Comparison of ENCODE assay signal across 18 cellular contexts in genomic region chr14:21840765-21841164, GRCh38.
DNase-seq lines count a peak whose midpoint lies in the region; ATAC-seq and TF ChIP-seq lines count a peak whose summit lies in the region.
"Had no signal": no experiment of that assay in that cellular context is flagged by ENCODE, and none has a peak within 500 bp of the region (broad histone marks: within the 10 kb centered on the region; RNA-seq: fewer than 3 reads in every experiment).

No MANE protein-coding gene starts in this region.

- H3K9me3 ChIP-seq in OCI-LY7 (ENCODE audit: low read length) = no peaks in the 10 kb centered on the region
- H3K9me3 ChIP-seq: right lobe of liver had no signal

- no peak overlapping the region for H3K4me2 ChIP-seq in OCI-LY7 (ENCODE audit: low read length)

- POLR2A ChIA-PET in OCI-LY7 (lab: Charles Lee) = no interaction called here

- H3K9me2 ChIP-seq in OCI-LY7 (ENCODE audit: insufficient read depth, low read length) = no peaks in the 10 kb centered on the region

- ATAC-seq in stimulated activated naive CD8-positive, alpha-beta T cell treated with anti-CD3 and anti-CD28 coated beads, Interleukin-15, amount 100 ng/mL, for 72 hours = peak; percentile 68
- ATAC-seq in HG03280 (IDR thresholded peaks at IDR 0.05; ENCODE audit: unreplicated experiment) (no peak), HG03108 (IDR thresholded peaks at IDR 0.05; ENCODE audit: unreplicated experiment) (no peak)
- ATAC-seq: left ventricle myocardium superior, right lobe of liver had no signal

- no peaks in the 10 kb centered on the region for H3K4me1 ChIP-seq in OCI-LY7 (ENCODE audit: insufficient read depth, low read length, poor library complexity, severe bottlenecking)
- H3K4me1 ChIP-seq: right lobe of liver had no signal

- H3K4me3 Mint-ChIP-seq in stimulated activated naive CD8-positive, alpha-beta T cell treated with anti-CD3 and anti-CD28 coated beads, Interleukin-15, amount 100 ng/mL, for 72 hours = peak overlapping the region; percentile 25 to 46
- H3K4me3 Mint-ChIP-seq: B cell, nephron had no signal

- H3K9me3 Mint-ChIP-seq in stimulated activated naive CD8-positive, alpha-beta T cell treated with anti-CD3 and anti-CD28 coated beads, Interleukin-15, amount 100 ng/mL, for 72 hours = no peaks in the 10 kb centered on the region
- H3K9me3 Mint-ChIP-seq: nephron had no signal

- TF ChIP-seq CTCF in OCI-LY7 (conservative IDR thresholded peaks at IDR 0.05; ENCODE audit: low read length) (peak; percentile 52), brain microvascular endothelial cell (IDR thresholded peaks at IDR 0.05; ENCODE audit: low read depth, low read length, missing control alignments) (peak; percentile 17)

- H3K36me3 ChIP-seq in OCI-LY7 (ENCODE audit: insufficient read depth, low read length) = no peaks in the 10 kb centered on the region
- H3K36me3 ChIP-seq in brain microvascular endothelial cell (replicated peaks) = no peaks in the 10 kb centered on the region
- H3K36me3 ChIP-seq: right lobe of liver had no signal

- H3K27me3 Mint-ChIP-seq in stimulated activated naive CD8-positive, alpha-beta T cell treated with anti-CD3 and anti-CD28 coated beads, Interleukin-15, amount 100 ng/mL, for 72 hours = peaks cover 18% of the 10 kb centered on the region

- no peaks in the 10 kb centered on the region for H4K20me1 ChIP-seq in OCI-LY7 (ENCODE audit: insufficient read depth, low read length)

- no peak overlapping the region for H3K4me3 ChIP-seq in OCI-LY7 (ENCODE audit: low read depth, low read length, poor library complexity, severe bottlenecking)
- H3K4me3 ChIP-seq in brain microvascular endothelial cell (ENCODE audit: low read depth, low read length) = no peak overlapping the region
- H3K4me3 ChIP-seq: right lobe of liver had no signal

- peak overlapping the region in 1 of 2 donors; percentile 60 for H3K27ac Mint-ChIP-seq in stimulated activated naive CD8-positive, alpha-beta T cell treated with anti-CD3 and anti-CD28 coated beads, Interleukin-15, amount 100 ng/mL, for 72 hours
- H3K27ac Mint-ChIP-seq: B cell, nephron had no signal

- intact Hi-C loops in OCI-LY7 (cut with micrococcal nuclease; ENCODE audit: unreplicated experiment) = no loop called here

- no TSS peak for BruUV-seq in OCI-LY7 (replicated peaks; lab: Mats Ljungman, UMichigan)

- H3K27me3 ChIP-seq in brain microvascular endothelial cell (replicated peaks) = no peaks in the 10 kb centered on the region
- H3K27me3 ChIP-seq: right lobe of liver had no signal

- no peaks in the 10 kb centered on the region for H3K79me2 ChIP-seq in OCI-LY7 (ENCODE audit: insufficient read depth, low read depth, low read length)

- H2AFZ ChIP-seq in OCI-LY7 (ENCODE audit: low read length) = no peak overlapping the region

- in situ Hi-C loops in brain microvascular endothelial cell (cut with HindIII; ENCODE audit: low pct_ligation_motif_present, low sequenced_read_pairs) = no loop called here

- CTCF ChIA-PET in OCI-LY7 (lab: Charles Lee; ENCODE audit: unreplicated experiment) = no interaction called here

- H3K27ac ChIP-seq in OCI-LY7 (ENCODE audit: low read depth, low read length, poor library complexity, severe bottlenecking) = no peak overlapping the region
- no peak overlapping the region for H3K27ac ChIP-seq in brain microvascular endothelial cell
- H3K27ac ChIP-seq: right lobe of liver had no signal

- peak in 4 of 6 experiments; percentile 3 to 33 (median 14) for DNase-seq in stimulated activated naive CD4-positive, alpha-beta T cell (lab: John Stamatoyannopoulos, UW)
- DNase-seq in stimulated activated naive CD4-positive, alpha-beta T cell treated with Interleukin-2 at 50 U/mL for 16 hours (lab: John Stamatoyannopoulos, UW) = no peak
- peak; percentile 31 for DNase-seq in OCI-LY7 (ENCODE audit: low spot score)
- no peak for DNase-seq in brain microvascular endothelial cell
- no peak for DNase-seq in stimulated activated naive CD8-positive, alpha-beta T cell treated with anti-CD3 and anti-CD28 coated beads, Interleukin-15, amount 100 ng/mL, for 72 hours
- DNase-seq in stimulated activated CD4-positive, alpha-beta T cell treated with anti-CD3 and anti-CD28 coated beads, Interleukin-4, amount 100 ng/mL, for 4 hours = no peak
- DNase-seq: activated CD4-positive, alpha-beta T cell treated with anti-CD3 and anti-CD28 coated beads, Interleukin-2, amount 50 U/mL, for 4 hours; amygdala; head of caudate nucleus; KBM-7; left ventricle myocardium superior; NCI-H2081; right lobe of liver; substantia nigra had no signal

- H3K4me1 Mint-ChIP-seq in stimulated activated naive CD8-positive, alpha-beta T cell treated with anti-CD3 and anti-CD28 coated beads, Interleukin-15, amount 100 ng/mL, for 72 hours = peaks cover 6% of the 10 kb centered on the region
- H3K4me1 Mint-ChIP-seq: B cell, nephron had no signal

Comparison
In these comparisons a context has a peak if more than half of its experiments do, and no peak if none do; other contexts are left out.
1. DNase-seq: peak in stimulated activated naive CD4-positive, alpha-beta T cell (4 of 6) and OCI-LY7 (single experiment); none in stimulated activated naive CD4-positive, alpha-beta T cell treated with Interleukin-2 at 50 U/mL for 16 hours (single experiment), brain microvascular endothelial cell (single experiment), stimulated activated naive CD8-positive, alpha-beta T cell treated with anti-CD3 and anti-CD28 coated beads, Interleukin-15, amount 100 ng/mL, for 72 hours (0 of 2) and stimulated activated CD4-positive, alpha-beta T cell treated with anti-CD3 and anti-CD28 coated beads, Interleukin-4, amount 100 ng/mL, for 4 hours (0 of 2).